1 cellular context compared by ENCODE assay signal in the genomic region with DNA sequence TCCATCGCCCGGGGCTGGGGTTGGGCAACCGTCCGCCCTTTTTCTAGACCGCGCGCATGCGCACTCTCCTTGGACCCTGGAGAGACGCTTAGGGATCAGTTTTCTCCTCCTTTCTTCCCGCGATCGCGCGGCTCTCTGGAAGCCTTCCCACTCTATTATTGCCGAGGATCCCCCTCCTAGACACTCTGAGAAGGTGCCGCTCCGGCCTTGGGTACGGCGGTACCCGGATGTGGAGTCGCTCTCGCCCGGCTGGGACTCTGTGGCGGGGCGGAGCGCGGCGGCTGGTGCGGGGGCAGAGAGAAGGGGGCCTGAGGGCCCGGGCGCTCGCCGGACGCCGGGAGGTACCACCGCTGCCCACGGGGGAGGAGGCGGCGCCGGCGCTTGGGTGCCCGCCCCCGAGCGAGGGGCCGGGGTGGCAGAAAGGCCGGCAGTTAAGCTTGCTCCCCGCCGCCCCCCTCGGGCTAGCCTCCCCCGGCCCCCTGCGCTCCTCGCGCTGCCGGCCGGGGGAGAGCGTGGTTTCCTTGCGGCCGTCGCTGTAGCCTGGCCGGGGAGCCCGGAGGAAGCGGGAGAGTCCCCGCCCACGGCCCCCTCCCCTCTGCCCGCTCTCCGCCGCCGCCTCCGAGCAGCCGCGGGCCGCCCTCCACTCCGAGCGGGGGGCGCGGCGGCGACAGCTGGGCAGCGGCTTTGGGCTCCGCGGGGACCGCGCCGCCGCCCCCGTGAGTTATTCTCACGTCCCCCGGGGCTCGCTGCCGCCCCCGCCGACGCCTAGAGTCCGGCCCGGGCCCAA.
A peak's percentile ranks its signal among the peaks of the same experiment; 100 is the strongest.
TF ChIP-seq lines count a peak whose summit lies in the region.

A gene (plus strand): TSS at position 69 of the 787 bp plus-strand sequence. CDS start 792 bp downstream, outside the sequence.

TF ChIP-seq in HepG2, 621 proteins besides CTCF, POLR2A, EP300 and RAD21 (continued from another document and continues in another):
- TF ChIP-seq SIN3B (IDR thresholded peaks at IDR 0.05; ENCODE audit: low read length) (0 out of 2 replicates have a peak, but pooled peaks have one; percentile 37), CEBPB (IDR thresholded peaks at IDR 0.05; ENCODE audit: borderline replicate concordance, low read depth, low read length) (peak; percentile 97), ZNF660 (CRISPR knock-in tag; IDR thresholded peaks at IDR 0.05; ENCODE audit: borderline replicate concordance, low read depth) (no peak), RELA (CRISPR knock-in tag; IDR thresholded peaks at IDR 0.05) (no peak), MTF1 (CRISPR knock-in tag; IDR thresholded peaks at IDR 0.05) (no peak), HNF4A (CRISPR knock-in tag; IDR thresholded peaks at IDR 0.05) (no peak), ZNF777 (CRISPR knock-in tag; IDR thresholded peaks at IDR 0.05) (0 out of 2 replicates have a peak, but pooled peaks have one; percentile 17), ZNF790 (CRISPR knock-in tag; IDR thresholded peaks at IDR 0.05; ENCODE audit: borderline replicate concordance) (peak; percentile 40; the same call in 1 of the 2 replicates), ZFP90 (CRISPR knock-in tag; IDR thresholded peaks at IDR 0.05; ENCODE audit: borderline replicate concordance) (peak; percentile 79; the same call in 1 of the 2 replicates), ZNF781 (CRISPR knock-in tag; IDR thresholded peaks at IDR 0.05; ENCODE audit: borderline replicate concordance, not compliant biosample characterization) (no peak), NKX3-1 (CRISPR knock-in tag; IDR thresholded peaks at IDR 0.05) (0 out of 2 replicates have a peak, but pooled peaks have one; percentile 50), NRL (CRISPR knock-in tag; IDR thresholded peaks at IDR 0.05; ENCODE audit: borderline replicate concordance) (peak; percentile 85; the same call in 1 of the 2 replicates), DNMT3B (CRISPR knock-in tag; conservative IDR thresholded peaks at IDR 0.05) (peak; percentile 60; the same call in 1 of the 2 replicates), ZNF713 (CRISPR knock-in tag; IDR thresholded peaks at IDR 0.05) (no peak), ZNF749 (CRISPR knock-in tag; IDR thresholded peaks at IDR 0.05; ENCODE audit: borderline replicate concordance) (0 out of 2 replicates have a peak, but pooled peaks have one; percentile 24), SALL1 (CRISPR knock-in tag; IDR thresholded peaks at IDR 0.05) (peak; percentile 55; the same call in 1 of the 2 replicates), ZNF446 (CRISPR knock-in tag; IDR thresholded peaks at IDR 0.05) (no peak), TGIF2 (CRISPR knock-in tag; IDR thresholded peaks at IDR 0.05) (peak; percentile 24; the same call in 1 of the 2 replicates), ZC3H4 (CRISPR knock-in tag; IDR thresholded peaks at IDR 0.05; ENCODE audit: borderline replicate concordance) (0 out of 2 replicates have a peak, but pooled peaks have one; percentile 34), MAFF (IDR thresholded peaks at IDR 0.05; ENCODE audit: low read depth, low read length) (no peak), SATB2 (CRISPR knock-in tag; IDR thresholded peaks at IDR 0.05) (0 out of 2 replicates have a peak, but pooled peaks have one; percentile 51), PLRG1 (conservative IDR thresholded peaks at IDR 0.05) (no peak), ZNF761 (CRISPR knock-in tag; conservative IDR thresholded peaks at IDR 0.05) (0 out of 2 replicates have a peak, but pooled peaks have one; percentile 50), SOX13 (IDR thresholded peaks at IDR 0.05) (no peak), SOX13 (CRISPR knock-in tag; conservative IDR thresholded peaks at IDR 0.05 in 1 of 2, IDR thresholded peaks at IDR 0.05 in 1 of 2) (0 out of 4 replicates have a peak, but pooled peaks of 1 of the 2 experiments have one; percentile 4)
- TF ChIP-seq, protein P1, sequence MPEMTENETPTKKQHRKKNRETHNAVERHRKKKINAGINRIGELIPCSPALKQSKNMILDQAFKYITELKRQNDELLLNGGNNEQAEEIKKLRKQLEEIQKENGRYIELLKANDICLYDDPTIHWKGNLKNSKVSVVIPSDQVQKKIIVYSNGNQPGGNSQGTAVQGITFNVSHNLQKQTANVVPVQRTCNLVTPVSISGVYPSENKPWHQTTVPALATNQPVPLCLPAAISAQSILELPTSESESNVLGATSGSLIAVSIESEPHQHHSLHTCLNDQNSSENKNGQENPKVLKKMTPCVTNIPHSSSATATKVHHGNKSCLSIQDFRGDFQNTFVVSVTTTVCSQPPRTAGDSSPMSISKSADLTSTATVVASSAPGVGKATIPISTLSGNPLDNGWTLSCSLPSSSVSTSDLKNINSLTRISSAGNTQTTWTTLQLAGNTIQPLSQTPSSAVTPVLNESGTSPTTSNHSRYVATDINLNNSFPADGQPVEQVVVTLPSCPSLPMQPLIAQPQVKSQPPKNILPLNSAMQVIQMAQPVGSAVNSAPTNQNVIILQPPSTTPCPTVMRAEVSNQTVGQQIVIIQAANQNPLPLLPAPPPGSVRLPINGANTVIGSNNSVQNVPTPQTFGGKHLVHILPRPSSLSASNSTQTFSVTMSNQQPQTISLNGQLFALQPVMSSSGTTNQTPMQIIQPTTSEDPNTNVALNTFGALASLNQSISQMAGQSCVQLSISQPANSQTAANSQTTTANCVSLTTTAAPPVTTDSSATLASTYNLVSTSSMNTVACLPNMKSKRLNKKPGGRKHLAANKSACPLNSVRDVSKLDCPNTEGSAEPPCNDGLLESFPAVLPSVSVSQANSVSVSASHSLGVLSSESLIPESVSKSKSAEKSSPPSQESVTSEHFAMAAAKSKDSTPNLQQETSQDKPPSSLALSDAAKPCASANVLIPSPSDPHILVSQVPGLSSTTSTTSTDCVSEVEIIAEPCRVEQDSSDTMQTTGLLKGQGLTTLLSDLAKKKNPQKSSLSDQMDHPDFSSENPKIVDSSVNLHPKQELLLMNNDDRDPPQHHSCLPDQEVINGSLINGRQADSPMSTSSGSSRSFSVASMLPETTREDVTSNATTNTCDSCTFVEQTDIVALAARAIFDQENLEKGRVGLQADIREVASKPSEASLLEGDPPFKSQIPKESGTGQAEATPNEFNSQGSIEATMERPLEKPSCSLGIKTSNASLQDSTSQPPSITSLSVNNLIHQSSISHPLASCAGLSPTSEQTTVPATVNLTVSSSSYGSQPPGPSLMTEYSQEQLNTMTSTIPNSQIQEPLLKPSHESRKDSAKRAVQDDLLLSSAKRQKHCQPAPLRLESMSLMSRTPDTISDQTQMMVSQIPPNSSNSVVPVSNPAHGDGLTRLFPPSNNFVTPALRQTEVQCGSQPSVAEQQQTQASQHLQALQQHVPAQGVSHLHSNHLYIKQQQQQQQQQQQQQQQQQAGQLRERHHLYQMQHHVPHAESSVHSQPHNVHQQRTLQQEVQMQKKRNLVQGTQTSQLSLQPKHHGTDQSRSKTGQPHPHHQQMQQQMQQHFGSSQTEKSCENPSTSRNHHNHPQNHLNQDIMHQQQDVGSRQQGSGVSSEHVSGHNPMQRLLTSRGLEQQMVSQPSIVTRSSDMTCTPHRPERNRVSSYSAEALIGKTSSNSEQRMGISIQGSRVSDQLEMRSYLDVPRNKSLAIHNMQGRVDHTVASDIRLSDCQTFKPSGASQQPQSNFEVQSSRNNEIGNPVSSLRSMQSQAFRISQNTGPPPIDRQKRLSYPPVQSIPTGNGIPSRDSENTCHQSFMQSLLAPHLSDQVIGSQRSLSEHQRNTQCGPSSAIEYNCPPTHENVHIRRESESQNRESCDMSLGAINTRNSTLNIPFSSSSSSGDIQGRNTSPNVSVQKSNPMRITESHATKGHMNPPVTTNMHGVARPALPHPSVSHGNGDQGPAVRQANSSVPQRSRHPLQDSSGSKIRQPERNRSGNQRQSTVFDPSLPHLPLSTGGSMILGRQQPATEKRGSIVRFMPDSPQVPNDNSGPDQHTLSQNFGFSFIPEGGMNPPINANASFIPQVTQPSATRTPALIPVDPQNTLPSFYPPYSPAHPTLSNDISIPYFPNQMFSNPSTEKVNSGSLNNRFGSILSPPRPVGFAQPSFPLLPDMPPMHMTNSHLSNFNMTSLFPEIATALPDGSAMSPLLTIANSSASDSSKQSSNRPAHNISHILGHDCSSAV (CRISPR knock-in tag; IDR thresholded peaks at IDR 0.05; ENCODE audit: borderline replicate concordance): no peak
- TF ChIP-seq, protein P2, sequence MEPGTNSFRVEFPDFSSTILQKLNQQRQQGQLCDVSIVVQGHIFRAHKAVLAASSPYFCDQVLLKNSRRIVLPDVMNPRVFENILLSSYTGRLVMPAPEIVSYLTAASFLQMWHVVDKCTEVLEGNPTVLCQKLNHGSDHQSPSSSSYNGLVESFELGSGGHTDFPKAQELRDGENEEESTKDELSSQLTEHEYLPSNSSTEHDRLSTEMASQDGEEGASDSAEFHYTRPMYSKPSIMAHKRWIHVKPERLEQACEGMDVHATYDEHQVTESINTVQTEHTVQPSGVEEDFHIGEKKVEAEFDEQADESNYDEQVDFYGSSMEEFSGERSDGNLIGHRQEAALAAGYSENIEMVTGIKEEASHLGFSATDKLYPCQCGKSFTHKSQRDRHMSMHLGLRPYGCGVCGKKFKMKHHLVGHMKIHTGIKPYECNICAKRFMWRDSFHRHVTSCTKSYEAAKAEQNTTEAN (CRISPR knock-in tag; conservative IDR thresholded peaks at IDR 0.05): peak; percentile 60
- TF ChIP-seq, protein P3, sequence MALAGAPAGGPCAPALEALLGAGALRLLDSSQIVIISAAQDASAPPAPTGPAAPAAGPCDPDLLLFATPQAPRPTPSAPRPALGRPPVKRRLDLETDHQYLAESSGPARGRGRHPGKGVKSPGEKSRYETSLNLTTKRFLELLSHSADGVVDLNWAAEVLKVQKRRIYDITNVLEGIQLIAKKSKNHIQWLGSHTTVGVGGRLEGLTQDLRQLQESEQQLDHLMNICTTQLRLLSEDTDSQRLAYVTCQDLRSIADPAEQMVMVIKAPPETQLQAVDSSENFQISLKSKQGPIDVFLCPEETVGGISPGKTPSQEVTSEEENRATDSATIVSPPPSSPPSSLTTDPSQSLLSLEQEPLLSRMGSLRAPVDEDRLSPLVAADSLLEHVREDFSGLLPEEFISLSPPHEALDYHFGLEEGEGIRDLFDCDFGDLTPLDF (CRISPR knock-in tag; IDR thresholded peaks at IDR 0.05): peak; percentile 77
- TF ChIP-seq, protein P4, sequence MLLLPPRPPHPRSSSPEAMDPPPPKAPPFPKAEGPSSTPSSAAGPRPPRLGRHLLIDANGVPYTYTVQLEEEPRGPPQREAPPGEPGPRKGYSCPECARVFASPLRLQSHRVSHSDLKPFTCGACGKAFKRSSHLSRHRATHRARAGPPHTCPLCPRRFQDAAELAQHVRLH (CRISPR knock-in tag; IDR thresholded peaks at IDR 0.05; ENCODE audit: borderline replicate concordance, low read depth): no peak
- TF ChIP-seq, protein P5, sequence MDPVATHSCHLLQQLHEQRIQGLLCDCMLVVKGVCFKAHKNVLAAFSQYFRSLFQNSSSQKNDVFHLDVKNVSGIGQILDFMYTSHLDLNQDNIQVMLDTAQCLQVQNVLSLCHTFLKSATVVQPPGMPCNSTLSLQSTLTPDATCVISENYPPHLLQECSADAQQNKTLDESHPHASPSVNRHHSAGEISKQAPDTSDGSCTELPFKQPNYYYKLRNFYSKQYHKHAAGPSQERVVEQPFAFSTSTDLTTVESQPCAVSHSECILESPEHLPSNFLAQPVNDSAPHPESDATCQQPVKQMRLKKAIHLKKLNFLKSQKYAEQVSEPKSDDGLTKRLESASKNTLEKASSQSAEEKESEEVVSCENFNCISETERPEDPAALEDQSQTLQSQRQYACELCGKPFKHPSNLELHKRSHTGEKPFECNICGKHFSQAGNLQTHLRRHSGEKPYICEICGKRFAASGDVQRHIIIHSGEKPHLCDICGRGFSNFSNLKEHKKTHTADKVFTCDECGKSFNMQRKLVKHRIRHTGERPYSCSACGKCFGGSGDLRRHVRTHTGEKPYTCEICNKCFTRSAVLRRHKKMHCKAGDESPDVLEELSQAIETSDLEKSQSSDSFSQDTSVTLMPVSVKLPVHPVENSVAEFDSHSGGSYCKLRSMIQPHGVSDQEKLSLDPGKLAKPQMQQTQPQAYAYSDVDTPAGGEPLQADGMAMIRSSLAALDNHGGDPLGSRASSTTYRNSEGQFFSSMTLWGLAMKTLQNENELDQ (CRISPR knock-in tag; IDR thresholded peaks at IDR 0.05; ENCODE audit: borderline replicate concordance): no peak
- TF ChIP-seq, protein P6, sequence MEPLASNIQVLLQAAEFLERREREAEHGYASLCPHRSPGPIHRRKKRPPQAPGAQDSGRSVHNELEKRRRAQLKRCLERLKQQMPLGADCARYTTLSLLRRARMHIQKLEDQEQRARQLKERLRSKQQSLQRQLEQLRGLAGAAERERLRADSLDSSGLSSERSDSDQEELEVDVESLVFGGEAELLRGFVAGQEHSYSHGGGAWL (CRISPR knock-in tag; IDR thresholded peaks at IDR 0.05): no peak
- TF ChIP-seq, protein P7, sequence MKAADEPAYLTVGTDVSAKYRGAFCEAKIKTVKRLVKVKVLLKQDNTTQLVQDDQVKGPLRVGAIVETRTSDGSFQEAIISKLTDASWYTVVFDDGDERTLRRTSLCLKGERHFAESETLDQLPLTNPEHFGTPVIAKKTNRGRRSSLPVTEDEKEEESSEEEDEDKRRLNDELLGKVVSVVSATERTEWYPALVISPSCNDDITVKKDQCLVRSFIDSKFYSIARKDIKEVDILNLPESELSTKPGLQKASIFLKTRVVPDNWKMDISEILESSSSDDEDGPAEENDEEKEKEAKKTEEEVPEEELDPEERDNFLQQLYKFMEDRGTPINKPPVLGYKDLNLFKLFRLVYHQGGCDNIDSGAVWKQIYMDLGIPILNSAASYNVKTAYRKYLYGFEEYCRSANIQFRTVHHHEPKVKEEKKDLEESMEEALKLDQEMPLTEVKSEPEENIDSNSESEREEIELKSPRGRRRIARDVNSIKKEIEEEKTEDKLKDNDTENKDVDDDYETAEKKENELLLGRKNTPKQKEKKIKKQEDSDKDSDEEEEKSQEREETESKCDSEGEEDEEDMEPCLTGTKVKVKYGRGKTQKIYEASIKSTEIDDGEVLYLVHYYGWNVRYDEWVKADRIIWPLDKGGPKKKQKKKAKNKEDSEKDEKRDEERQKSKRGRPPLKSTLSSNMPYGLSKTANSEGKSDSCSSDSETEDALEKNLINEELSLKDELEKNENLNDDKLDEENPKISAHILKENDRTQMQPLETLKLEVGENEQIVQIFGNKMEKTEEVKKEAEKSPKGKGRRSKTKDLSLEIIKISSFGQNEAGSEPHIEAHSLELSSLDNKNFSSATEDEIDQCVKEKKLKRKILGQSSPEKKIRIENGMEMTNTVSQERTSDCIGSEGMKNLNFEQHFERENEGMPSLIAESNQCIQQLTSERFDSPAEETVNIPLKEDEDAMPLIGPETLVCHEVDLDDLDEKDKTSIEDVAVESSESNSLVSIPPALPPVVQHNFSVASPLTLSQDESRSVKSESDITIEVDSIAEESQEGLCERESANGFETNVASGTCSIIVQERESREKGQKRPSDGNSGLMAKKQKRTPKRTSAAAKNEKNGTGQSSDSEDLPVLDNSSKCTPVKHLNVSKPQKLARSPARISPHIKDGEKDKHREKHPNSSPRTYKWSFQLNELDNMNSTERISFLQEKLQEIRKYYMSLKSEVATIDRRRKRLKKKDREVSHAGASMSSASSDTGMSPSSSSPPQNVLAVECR (CRISPR knock-in tag; IDR thresholded peaks at IDR 0.05; ENCODE audit: borderline replicate concordance): no peak; the same call in 1 of the 2 replicates
